Comparison of ENCODE assay signal across 8 cellular contexts in the genomic region with DNA sequence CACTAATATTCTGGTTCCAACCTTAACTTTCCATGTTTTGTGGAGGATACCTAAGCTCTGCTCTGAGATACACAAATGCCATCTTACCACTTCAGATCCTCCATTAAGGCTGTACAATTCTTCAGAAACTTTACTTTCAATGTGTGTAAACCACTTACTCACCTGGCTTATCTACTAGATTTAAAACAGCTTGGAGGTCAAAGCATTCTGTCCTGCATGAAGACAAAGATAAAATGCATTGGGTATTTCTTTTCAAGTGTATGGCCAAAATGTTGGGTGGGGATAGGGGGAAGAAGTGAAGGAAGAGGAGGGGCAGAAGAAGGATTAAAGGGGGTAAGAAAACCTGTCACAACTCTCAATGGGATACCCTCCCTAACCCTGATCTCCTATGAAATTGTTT. TPM values are rescaled to one million over a fixed set of nuclear protein-coding genes. Genes with fewer than 3 reads are reported as not detected.
DNase-seq lines count a peak whose midpoint lies in the region; ATAC-seq and TF ChIP-seq lines count a peak whose summit lies in the region.

No MANE protein-coding gene starts in this region.

- no peak for ATAC-seq in HG03025 (IDR thresholded peaks at IDR 0.05; ENCODE audit: low FRiP score, unreplicated experiment)

- DNase-seq in choroid plexus epithelial cell (ENCODE audit: low read depth) (no peak), LoVo (ENCODE audit: low spot score) (no peak), NCI-H748 (lab: John Stamatoyannopoulos, UW; ENCODE audit: unreplicated experiment) (no peak)
- DNase-seq in activated CD8-positive, alpha-beta memory T cell treated with anti-CD3 and anti-CD28 coated beads, Interleukin-2, amount 50 U/mL, for 4 hours: no peak

- no peaks in the 10 kb centered on the region for H3K27me3 Mint-ChIP-seq in IgD-negative memory B cell

- TF ChIP-seq CTCF in choroid plexus epithelial cell (conservative IDR thresholded peaks at IDR 0.05; ENCODE audit: low read depth, low read length): no peak

- no peaks in the 10 kb centered on the region for H3K36me3 ChIP-seq in ACC112 (ENCODE audit: insufficient read depth, low read length)
- peaks cover 9 to 24% of the 10 kb centered on the region in 2 donors for H3K36me3 ChIP-seq in muscle layer of duodenum (ENCODE audit: control insufficient read depth in 1 of 2, insufficient read depth in 2 of 2, low read length in 2 of 2)

- peak overlapping the region; percentile 95 to 99 (median 98) for H3K27ac Mint-ChIP-seq in IgD-negative memory B cell

- peak overlapping the region; percentile 88 for H2AFZ ChIP-seq in ACC112 (ENCODE audit: low read length, unreplicated experiment)

- no peaks in the 10 kb centered on the region for H3K27me3 ChIP-seq in ACC112 (ENCODE audit: insufficient read depth, low read length)
- no peaks in the 10 kb centered on the region for H3K27me3 ChIP-seq in muscle layer of duodenum (ENCODE audit: low read depth, low read length)

- H3K9me3 Mint-ChIP-seq in IgD-negative memory B cell: no peaks in the 10 kb centered on the region

- peaks cover 15 to 26% (median 20%) of the 10 kb centered on the region in 3 donors for H3K4me1 Mint-ChIP-seq in IgD-negative memory B cell

- no peaks in the 10 kb centered on the region for H3K9me3 ChIP-seq in muscle layer of duodenum (ENCODE audit: control insufficient read depth in 1 of 2, low read length in 2 of 2)

- peaks cover 17% of the 10 kb centered on the region for H3K4me1 ChIP-seq in ACC112 (ENCODE audit: control insufficient read depth, insufficient read depth, low read length, unreplicated experiment)
- H3K4me1 ChIP-seq in muscle layer of duodenum (ENCODE audit: control insufficient read depth in 1 of 2, insufficient read depth in 2 of 2, low read length in 2 of 2): peaks cover 9 to 13% of the 10 kb centered on the region in 2 donors

- H3K79me2 ChIP-seq in ACC112 (ENCODE audit: control insufficient read depth, insufficient read depth, low read length, unreplicated experiment): peaks cover 11% of the 10 kb centered on the region

- no peak overlapping the region for H3K27ac ChIP-seq in ACC112 (ENCODE audit: low read depth, low read length)
- peak overlapping the region; percentile 98 for H3K27ac ChIP-seq in muscle layer of duodenum (ENCODE audit: low read length)

- H3K36me3 Mint-ChIP-seq in IgD-negative memory B cell: peaks cover 3% of the 10 kb centered on the region

- H3K4me3 Mint-ChIP-seq in IgD-negative memory B cell: peak overlapping the region; percentile 93 to 98 (median 96)

- H3K4me3 ChIP-seq in ACC112 (ENCODE audit: low read depth, low read length) (peak overlapping the region; percentile 94), choroid plexus epithelial cell (ENCODE audit: low read depth, low read length) (peak overlapping the region; percentile 89), muscle layer of duodenum (ENCODE audit: low read depth in 1 of 2, low read length in 2 of 2) (peak overlapping the region; percentile 86 to 94)

RNA-seq across cellular contexts. Expression of gene GOLGA1, which starts 0.9 kb away (rescaled TPM):
- polyA plus RNA-seq in IgD-negative memory B cell: 10.3 TPM
